In genomic region chr10:79058899-79059771, GRCh38 we compare ENCODE assay signal across 15 cellular contexts. TPM values are rescaled to one million over a fixed set of nuclear protein-coding genes. Genes with fewer than 3 reads are reported as not detected.
A peak's percentile ranks its signal among the peaks of the same experiment; 100 is the strongest.
DNase-seq lines count a peak whose midpoint lies in the region; ATAC-seq and TF ChIP-seq lines count a peak whose summit lies in the region.
"Had no signal": no experiment of that assay in that cellular context is flagged by ENCODE, and none has a peak within 500 bp of the region (broad histone marks: within the 10 kb centered on the region; RNA-seq: fewer than 3 reads in every experiment).

No MANE protein-coding gene starts in this region.

- WGBS in liver = 36% methylated on average over 10 of the region's 10 CpGs

- in situ Hi-C loops in G401 (cut with HindIII; ENCODE audit: low sequenced_read_pairs) = no loop called here

- peaks cover 0 to 67% (median 7%) of the 10 kb centered on the region in 4 donors for H3K4me1 ChIP-seq in Peyer's patch
- peaks cover 9 to 52% (median 40%) of the 10 kb centered on the region in 4 donors for H3K4me1 ChIP-seq in liver (ENCODE audit: control insufficient read depth in 4 of 4, insufficient read depth in 4 of 4, low read length in 3 of 4)

- peak overlapping the region in 2 of 4 donors; percentile 51 to 77 for H3K27ac ChIP-seq in Peyer's patch
- peak overlapping the region; percentile 54 for H3K27ac ChIP-seq in cingulate gyrus (ENCODE audit: low read depth, low read length)
- H3K27ac ChIP-seq in liver (ENCODE audit: low read depth in 1 of 2, low read length in 2 of 2) = peak overlapping the region; percentile 93 to 95
- H3K27ac ChIP-seq in substantia nigra (ENCODE audit: low read depth, low read length, poor library complexity, severe bottlenecking) = peak overlapping the region; percentile 87
- H3K27ac ChIP-seq: HL-60, thoracic aorta had no signal

- H3K9ac ChIP-seq in liver (ENCODE audit: low read depth in 1 of 2, low read length in 2 of 2) = no peak overlapping the region

- H3K27me3 ChIP-seq in Peyer's patch = no peaks in the 10 kb centered on the region
- H3K27me3 ChIP-seq in liver (ENCODE audit: control insufficient read depth in 4 of 4, insufficient read depth in 4 of 4, low read length in 3 of 4) = no peaks in the 10 kb centered on the region

- H3K36me3 ChIP-seq in Peyer's patch = no peaks in the 10 kb centered on the region
- no peaks in the 10 kb centered on the region for H3K36me3 ChIP-seq in liver (ENCODE audit: control insufficient read depth in 4 of 4, insufficient read depth in 3 of 4, low read depth in 1 of 4, low read length in 3 of 4)
- H3K36me3 ChIP-seq: thoracic aorta had no signal

- TF ChIP-seq POLR2A in Peyer's patch (IDR thresholded peaks at IDR 0.05) = no peak

- TF ChIP-seq RAD21 in liver (IDR thresholded peaks at IDR 0.05) = peak; percentile 57 to 74

- no peak for TF ChIP-seq CTCF in Peyer's patch (IDR thresholded peaks at IDR 0.05)
- no peak for TF ChIP-seq CTCF in liver (IDR thresholded peaks at IDR 0.05; ENCODE audit: low read depth, low read length, missing input control)

- no peak overlapping the region for H3K4me3 ChIP-seq in Peyer's patch
- no peak overlapping the region for H3K4me3 ChIP-seq in liver (ENCODE audit: low read depth in 1 of 3, low read length in 3 of 3)
- H3K4me3 ChIP-seq: thoracic aorta had no signal

- no peak for ATAC-seq in HG02571 (IDR thresholded peaks at IDR 0.05; ENCODE audit: unreplicated experiment)
- ATAC-seq: Panc1 had no signal

- H3K9me3 ChIP-seq in Peyer's patch (no peaks in the 10 kb centered on the region), liver (ENCODE audit: control insufficient read depth in 4 of 4, low read length in 3 of 4) (no peaks in the 10 kb centered on the region)
- H3K9me3 ChIP-seq: thoracic aorta had no signal

- DNase-seq in Peyer's patch = peak in 2 of 3 donors; percentile 84 to 85
- no peak for DNase-seq in substantia nigra (lab: John Stamatoyannopoulos, UW)
- no peak for DNase-seq in amygdala (lab: John Stamatoyannopoulos, UW)
- no peak for DNase-seq in G401 (ENCODE audit: low spot score)
- DNase-seq: activated CD4-positive, alpha-beta T cell treated with anti-CD3 and anti-CD28 coated beads for 4 hours; activated T-cell treated with anti-CD3 and anti-CD28 coated beads for 4 hours; HFFc6; NCI-H1694 treated with DMSO at 0.1 percent for 48 hours; NCI-H524 treated with DMSO at 0.1 percent for 48 hours had no signal

TF ChIP-seq in liver, 16 proteins besides CTCF, POLR2A, EP300 and RAD21:
- TF ChIP-seq GABPA (IDR thresholded peaks at IDR 0.05 in 1 of 2, conservative IDR thresholded peaks at IDR 0.05 in 1 of 2) (no peak), NR2F2 (IDR thresholded peaks at IDR 0.05) (peak; percentile 44), HNF4G (IDR thresholded peaks at IDR 0.05) (peak; percentile 98), TAF1 (conservative IDR thresholded peaks at IDR 0.05) (no peak), ATF3 (IDR thresholded peaks at IDR 0.05) (peak; percentile 75), FOXA1 (IDR thresholded peaks at IDR 0.05) (peak; percentile 82), RXRA (IDR thresholded peaks at IDR 0.05) (peak; percentile 86 to 92), EGR1 (IDR thresholded peaks at IDR 0.05; ENCODE audit: low read depth in 2 of 2) (no peak), JUND (IDR thresholded peaks at IDR 0.05) (peak; percentile 62 to 83), FOXA2 (IDR thresholded peaks at IDR 0.05) (peak; percentile 86), REST (IDR thresholded peaks at IDR 0.05) (no peak), SP1 (IDR thresholded peaks at IDR 0.05) (peak; percentile 92), YY1 (IDR thresholded peaks at IDR 0.05) (no peak), ZBTB33 (IDR thresholded peaks at IDR 0.05) (no peak), MAX (IDR thresholded peaks at IDR 0.05) (peak; percentile 93), HNF4A (conservative IDR thresholded peaks at IDR 0.05) (peak; percentile 95 to 99)

RNA-seq across cellular contexts. Expression of gene ZMIZ1, which starts 9.6 kb away (rescaled TPM):
- total RNA-seq in Peyer's patch = 10 to 100 TPM; 40.4 to 86.7 (median 73.2) TPM
- 10 to 100 TPM; 11.2 to 19.1 TPM for total RNA-seq in liver
- 1 to 10 TPM; 3.9 to 8.4 TPM for polyA plus RNA-seq in liver
- total RNA-seq in G401 (2014; rRNA removed; shearing (Covaris generic)) = 2.3 and 5.0 TPM in 2 replicates

Comparison
In these comparisons a context has a peak if more than half of its experiments do, and no peak if none do; other contexts are left out.
1. DNase-seq: peak in Peyer's patch (2 of 3); none in substantia nigra (0 of 49), amygdala (0 of 56) and G401 (single experiment).